ENCODE assay signal across 36 cellular contexts in genomic region chr1:240274569-240274968, GRCh38.
DNase-seq lines count a peak whose midpoint lies in the region; ATAC-seq, FAIRE-seq and TF ChIP-seq lines count a peak whose summit lies in the region.
"Had no signal": no experiment of that assay in that cellular context is flagged by ENCODE, and none has a peak within 500 bp of the region (broad histone marks: within the 10 kb centered on the region; RNA-seq: fewer than 3 reads in every experiment).

No MANE protein-coding gene starts in this region.

- no peak overlapping the region; a peak in 1 of 4 replicates for H4K8ac ChIP-seq in IMR-90 (ENCODE audit: low read depth in 2 of 2, low read length in 2 of 2)

- H3K4me3 ChIP-seq in HEK293 (ENCODE audit: low read depth, low read length), result no peak overlapping the region
- no peak overlapping the region for H3K4me3 ChIP-seq in IMR-90 (ENCODE audit: insufficient read depth, low read depth, low read length)
- H3K4me3 ChIP-seq: A549; BLaER1; BLaER1 treated with 17β-estradiol and CSF1 and Interleukin-3, amounts not matched to agents 10 nM and 100 nM had no signal

- H2BK20ac ChIP-seq in IMR-90 (ENCODE audit: low read depth, low read length), result peak overlapping the region; percentile 51

- no peak overlapping the region for H4K5ac ChIP-seq in IMR-90 (ENCODE audit: low read depth, low read length)

- peak overlapping the region; percentile 55; the same call in 1 of the 2 replicates for H3K14ac ChIP-seq in IMR-90 (replicated peaks; ENCODE audit: low read depth, low read length)

- H3K9me1 ChIP-seq in IMR-90 (ENCODE audit: insufficient read depth, low read length), result peaks cover 5% of the 10 kb centered on the region; the same call in 1 of the 2 replicates

- dilution Hi-C loops in IMR-90 (cut with HindIII; ENCODE audit: low sequenced_read_pairs, unreplicated experiment), result no loop called here

- H3K4me1 ChIP-seq in HEK293 (ENCODE audit: control insufficient read depth, insufficient read depth, low read length) (no peaks in the 10 kb centered on the region; the same call in 1 of the 2 replicates), IMR-90 (ENCODE audit: control insufficient read depth, insufficient read depth, low read length) (no peaks in the 10 kb centered on the region; the same call in 1 of the 2 replicates)
- H3K4me1 ChIP-seq: A549; BE2C; BLaER1; BLaER1 treated with 17β-estradiol and CSF1 and Interleukin-3, amounts not matched to agents 10 nM and 100 nM; Caco-2 had no signal

- POLR2A ChIA-PET in HEK293 (lab: Yijun Ruan, JAX) (no interaction called here), IMR-90 (lab: Charles Lee; ENCODE audit: unreplicated experiment) (no interaction called here)

- no peak overlapping the region for H3K18ac ChIP-seq in IMR-90 (ENCODE audit: low read depth, low read length)

- no peak overlapping the region for H3K23ac ChIP-seq in IMR-90 (ENCODE audit: low read depth, low read length)

- ATAC-seq in IMR-90 (ENCODE audit: low read depth) (no peak), GM21723 (IDR thresholded peaks at IDR 0.05; ENCODE audit: unreplicated experiment) (no peak)
- ATAC-seq in stimulated activated naive CD8-positive, alpha-beta T cell treated with anti-CD3 and anti-CD28 coated beads, Interleukin-15, amount 100 ng/mL, for 72 hours, result no peak
- ATAC-seq: A549; CD8-positive, alpha-beta T cell had no signal

- H4K20me1 ChIP-seq in IMR-90 (ENCODE audit: insufficient read depth, low read length), result no peaks in the 10 kb centered on the region
- H4K20me1 ChIP-seq: BLaER1; BLaER1 treated with 17β-estradiol and CSF1 and Interleukin-3, amounts not matched to agents 10 nM and 100 nM had no signal

- H4K91ac ChIP-seq in IMR-90 (ENCODE audit: insufficient read depth, low read depth, low read length), result 0 out of 2 replicates have a peak overlapping the region, but pooled peaks have one; percentile 39

- peaks cover 0 to 3% of the 10 kb centered on the region in 2 experiments; a peak in 1 of 3 replicates for H3K36me3 ChIP-seq in HEK293 (ENCODE audit: control insufficient read depth in 2 of 2, insufficient read depth in 1 of 2, low read length in 2 of 2)
- H3K36me3 ChIP-seq in IMR-90 (ENCODE audit: control insufficient read depth, insufficient read depth, low read length), result 0 out of 2 replicates have a peak, but pooled peaks cover 2% of the 10 kb centered on the region
- H3K36me3 ChIP-seq: BE2C; BLaER1; BLaER1 treated with 17β-estradiol and CSF1 and Interleukin-3, amounts not matched to agents 10 nM and 100 nM had no signal

- H3K27me3 ChIP-seq in IMR-90 (ENCODE audit: control insufficient read depth, insufficient read depth, low read length), result no peaks in the 10 kb centered on the region
- H3K27me3 ChIP-seq: BE2C; BLaER1; BLaER1 treated with 17β-estradiol and CSF1 and Interleukin-3, amounts not matched to agents 10 nM and 100 nM had no signal

- H3K9me3 ChIP-seq in HEK293 (ENCODE audit: control insufficient read depth, insufficient read depth, low read depth, low read length) (no peaks in the 10 kb centered on the region), IMR-90 (ENCODE audit: control insufficient read depth, insufficient read depth, low read length) (no peaks in the 10 kb centered on the region)
- H3K9me3 ChIP-seq: BE2C, BLaER1, Caco-2 had no signal

- H3K56ac ChIP-seq in IMR-90 (ENCODE audit: extremely low read depth, insufficient read depth, low read length), result no peak overlapping the region

- H3K4me3 Mint-ChIP-seq in HFFc6, result no peak overlapping the region; the same call in 1 of the 2 replicates
- no peak overlapping the region for H3K4me3 Mint-ChIP-seq in stimulated activated naive CD8-positive, alpha-beta T cell treated with anti-CD3 and anti-CD28 coated beads, Interleukin-15, amount 100 ng/mL, for 72 hours
- H3K4me3 Mint-ChIP-seq: B cell; CD14-positive monocyte; CD4-positive, alpha-beta memory T cell; CD4-positive, alpha-beta T cell; CD4-positive, CD25-positive, alpha-beta regulatory T cell; CD8-positive, alpha-beta memory T cell; CD8-positive, alpha-beta T cell had no signal

- H3K27ac ChIP-seq in HEK293 (ENCODE audit: extremely low read depth, low read depth, low read length), result no peak overlapping the region
- no peak overlapping the region for H3K27ac ChIP-seq in IMR-90 (ENCODE audit: insufficient read depth, low read length)
- H3K27ac ChIP-seq: 22Rv1; A549; BLaER1; BLaER1 treated with 17β-estradiol and CSF1 and Interleukin-3, amounts not matched to agents 10 nM and 100 nM; C4-2B had no signal

- no peak for TF ChIP-seq RAD21 in IMR-90 (IDR thresholded peaks at IDR 0.05; ENCODE audit: low read length)

- peaks cover 81% of the 10 kb centered on the region for H3K36me3 Mint-ChIP-seq in HFFc6 (ENCODE audit: low read depth)
- H3K36me3 Mint-ChIP-seq: CD14-positive monocyte; CD4-positive, alpha-beta memory T cell; CD4-positive, CD25-positive, alpha-beta regulatory T cell; CD8-positive, alpha-beta memory T cell; CD8-positive, alpha-beta T cell had no signal

- H2AFZ ChIP-seq in IMR-90 (replicated peaks; ENCODE audit: low read length, poor library complexity), result no peak overlapping the region

- no peak overlapping the region for H2BK5ac ChIP-seq in IMR-90 (ENCODE audit: low read depth, low read length, poor library complexity, severe bottlenecking)

- 0 out of 2 replicates have a peak overlapping the region, but pooled peaks have one; percentile 3 for H2AK5ac ChIP-seq in IMR-90 (ENCODE audit: low read depth, low read length)

- H3K4me2 ChIP-seq in IMR-90 (ENCODE audit: low read depth, low read length), result no peak overlapping the region
- H3K4me2 ChIP-seq: A549; BLaER1; BLaER1 treated with 17β-estradiol and CSF1 and Interleukin-3, amounts not matched to agents 10 nM and 100 nM had no signal

- peak overlapping the region; percentile 72 for H3K4ac ChIP-seq in IMR-90 (ENCODE audit: low read depth, low read length)

- H2AK9ac ChIP-seq in IMR-90 (replicated peaks; ENCODE audit: low read depth, low read length, poor library complexity), result no peak overlapping the region

- peak overlapping the region; percentile 59 for H2BK120ac ChIP-seq in IMR-90 (ENCODE audit: low read depth, low read length)

- peak overlapping the region; percentile 27; the same call in 1 of the 2 replicates for H3K27ac Mint-ChIP-seq in HFFc6
- H3K27ac Mint-ChIP-seq in stimulated activated naive CD8-positive, alpha-beta T cell treated with anti-CD3 and anti-CD28 coated beads, Interleukin-15, amount 100 ng/mL, for 72 hours, result no peak overlapping the region
- H3K27ac Mint-ChIP-seq: B cell; CD14-positive monocyte; CD4-positive, alpha-beta memory T cell; CD4-positive, alpha-beta T cell; CD4-positive, CD25-positive, alpha-beta regulatory T cell; CD8-positive, alpha-beta memory T cell; CD8-positive, alpha-beta T cell had no signal

- WGBS in IMR-90 (ENCODE audit: extremely low coverage in 2 of 2, insufficient read length in 1 of 2), 2 experiments, result 90% methylated on average over 5 of the region's 5 CpGs; no CpG with 5 or more reads in 1 of the 2 experiments

- intact Hi-C loops in IMR-90 (cut with micrococcal nuclease) (no loop called here), posterior cingulate gyrus (cut with DNase I) (no loop called here)

- H3K9ac ChIP-seq in IMR-90 (ENCODE audit: low read depth, low read length), result no peak overlapping the region
- H3K9ac ChIP-seq: BLaER1; BLaER1 treated with 17β-estradiol and CSF1 and Interleukin-3, amounts not matched to agents 10 nM and 100 nM had no signal

- H2BK15ac ChIP-seq in IMR-90 (ENCODE audit: low read depth, low read length), result no peak overlapping the region

- TF ChIP-seq POLR2A in IMR-90 (IDR thresholded peaks at IDR 0.05; ENCODE audit: low read depth, low read length), result no peak

- H3K4me1 Mint-ChIP-seq in HFFc6 (ENCODE audit: low read depth), result peaks cover 74% of the 10 kb centered on the region
- H3K4me1 Mint-ChIP-seq in stimulated activated naive CD8-positive, alpha-beta T cell treated with anti-CD3 and anti-CD28 coated beads, Interleukin-15, amount 100 ng/mL, for 72 hours, result no peaks in the 10 kb centered on the region
- H3K4me1 Mint-ChIP-seq: B cell; CD14-positive monocyte; CD4-positive, alpha-beta memory T cell; CD4-positive, CD25-positive, alpha-beta regulatory T cell; CD8-positive, alpha-beta memory T cell had no signal

- peaks cover 32 to 53% of the 10 kb centered on the region in 2 experiments for H3K79me1 ChIP-seq in IMR-90 (ENCODE audit: low read depth in 1 of 2, low read length in 2 of 2)

- CTCF ChIA-PET in HEK293 (lab: Yijun Ruan, JAX), result no interaction called here
- CTCF ChIA-PET in IMR-90 (lab: Yijun Ruan, JAX), result no interaction called here

- H3K27me3 Mint-ChIP-seq in HFFc6 (ENCODE audit: insufficient read depth), result peaks cover 13% of the 10 kb centered on the region
- H3K27me3 Mint-ChIP-seq in stimulated activated naive CD8-positive, alpha-beta T cell treated with anti-CD3 and anti-CD28 coated beads, Interleukin-15, amount 100 ng/mL, for 72 hours, result no peaks in the 10 kb centered on the region
- H3K27me3 Mint-ChIP-seq: B cell; CD4-positive, alpha-beta memory T cell; CD4-positive, alpha-beta T cell; CD4-positive, CD25-positive, alpha-beta regulatory T cell had no signal

- DNase-seq in D721Med (ENCODE audit: insufficient read length, low spot score) (no peak), HFFc6 (no peak), IMR-90 (no peak), posterior cingulate gyrus (no peak)
- DNase-seq in stimulated activated naive CD8-positive, alpha-beta T cell treated with anti-CD3 and anti-CD28 coated beads, Interleukin-15, amount 100 ng/mL, for 72 hours, result no peak
- DNase-seq in stimulated activated CD4-positive, alpha-beta T cell treated with anti-CD3 and anti-CD28 coated beads, Interleukin-4, amount 100 ng/mL, for 4 hours, result no peak
- DNase-seq: 8988T; ACHN; AML-193; BE2C; C1 segment of cervical spinal cord; Caco-2; Calu3; CD4-positive, alpha-beta memory T cell; CD4-positive, alpha-beta T cell; CD4-positive, CD25-positive, alpha-beta regulatory T cell; CD8-positive, alpha-beta memory T cell; CD8-positive, alpha-beta T cell; COR-L47; DMS 273 treated with DMSO at 0.1 percent for 48 hours; DMS153; DMS53; DMS79; DMS79 treated with DMSO at 0.1 percent for 48 hours; DND-41; EL had no signal

- H3K9me3 Mint-ChIP-seq in HFFc6, result peaks cover 29% of the 10 kb centered on the region
- peaks cover 17 to 21% of the 10 kb centered on the region in 2 donors for H3K9me3 Mint-ChIP-seq in stimulated activated naive CD8-positive, alpha-beta T cell treated with anti-CD3 and anti-CD28 coated beads, Interleukin-15, amount 100 ng/mL, for 72 hours

- BruUV-seq in IMR-90 (replicated peaks; lab: Mats Ljungman, UMichigan), result no TSS peak

- in situ Hi-C loops in IMR-90 (cut with MboI; ENCODE audit: low sequenced_read_pairs), result no loop called here

- FAIRE-seq in D721Med (lab: Jason Lieb, UNC), result peak; percentile 32
- FAIRE-seq: A204.1, A549 had no signal

- TF ChIP-seq CTCF in D721Med (IDR thresholded peaks at IDR 0.05; ENCODE audit: insufficient read depth, missing control alignments) (no peak), HEK293 (tag by site-specific recombination; IDR thresholded peaks at IDR 0.05) (no peak), HFFc6 (IDR thresholded peaks at IDR 0.05) (no peak), IMR-90 (conservative IDR thresholded peaks at IDR 0.05; ENCODE audit: low read depth, low read length) (no peak)

TF ChIP-seq in HEK293, 187 proteins besides CTCF, POLR2A, EP300 and RAD21 (continues in another document):
- TF ChIP-seq ZBTB17 (tag by site-specific recombination; IDR thresholded peaks at IDR 0.05), result no peak

TF ChIP-seq in IMR-90, 13 proteins besides CTCF, POLR2A, EP300 and RAD21 (continues in another document):
- no peak for TF ChIP-seq FOS (IDR thresholded peaks at IDR 0.05; ENCODE audit: low read depth, low read length)
- TF ChIP-seq SMC3 (IDR thresholded peaks at IDR 0.05; ENCODE audit: low read depth, low read length), result no peak
